Comparison of ENCODE assay signal across 12 cellular contexts in genomic region chr4:153731239-153731638, GRCh38. TPM values are rescaled to one million over a fixed set of nuclear protein-coding genes. Genes with fewer than 3 reads are reported as not detected.
DNase-seq lines count a peak whose midpoint lies in the region; ATAC-seq and TF ChIP-seq lines count a peak whose summit lies in the region.
"Had no signal": no experiment of that assay in that cellular context is flagged by ENCODE, and none has a peak within 500 bp of the region (broad histone marks: within the 10 kb centered on the region; RNA-seq: fewer than 3 reads in every experiment).

No MANE protein-coding gene starts in this region.

- no peaks in the 10 kb centered on the region for H3K27me3 ChIP-seq in BE2C
- H3K27me3 ChIP-seq: colonic mucosa had no signal

- TF ChIP-seq CTCF in BE2C (IDR thresholded peaks at IDR 0.05; ENCODE audit: low read depth, low read length) = no peak

- no peaks in the 10 kb centered on the region for H3K36me3 ChIP-seq in BE2C
- H3K36me3 ChIP-seq: colonic mucosa had no signal

- in situ Hi-C loops in KBM-7 (cut with MboI; ENCODE audit: low pct_unique_long_range_greater_than_20kb, low sequenced_read_pairs) = no loop called here

- DNase-seq in BE2C (peak; percentile 61), KBM-7 (peak; percentile 20), astrocyte of the hippocampus (ENCODE audit: low read depth, low spot score) (peak; percentile 52), left kidney (ENCODE audit: low read depth, low spot score) (peak; percentile 15), kidney tubule cell (ENCODE audit: low spot score) (no peak), dermis blood vessel endothelial cell (no peak)
- no peak for DNase-seq in effector CD4-positive, alpha-beta T cell
- DNase-seq: activated T-cell treated with anti-CD3 and anti-CD28 coated beads, Interleukin-2, amount 50 U/mL, for 48 hours; colonic mucosa; NCI-H2081 treated with DMSO at 0.1 percent for 48 hours had no signal

- ATAC-seq in HG02970 (IDR thresholded peaks at IDR 0.05; ENCODE audit: low FRiP score, unreplicated experiment) = no peak

- no peaks in the 10 kb centered on the region for H3K9me3 ChIP-seq in BE2C
- H3K9me3 ChIP-seq: colonic mucosa had no signal

- peaks cover 8% of the 10 kb centered on the region for H3K4me1 ChIP-seq in BE2C
- H3K4me1 ChIP-seq: colonic mucosa had no signal

- H3K4me3 ChIP-seq in BE2C (ENCODE audit: low read depth, low read length) = no peak overlapping the region
- H3K4me3 ChIP-seq: colonic mucosa, skin epidermis had no signal

RNA-seq across cellular contexts. Expression of gene RNF175, which starts 28.6 kb away (rescaled TPM):
- 1.3 TPM for polyA plus RNA-seq in BE2C (2012; ENCODE audit: insufficient read depth, insufficient read length, low read depth)
- total RNA-seq in dermis blood vessel endothelial cell = 0.37 TPM in 1 of 2 replicates, not detected in the other

RNA-seq across cellular contexts. Expression of gene TLR2, which starts 47.2 kb away (rescaled TPM):
- polyA plus RNA-seq in BE2C (2012; ENCODE audit: insufficient read depth, insufficient read length, low read depth) = not detected
- 0.51 and 1.9 TPM in 2 replicates for total RNA-seq in dermis blood vessel endothelial cell

RNA-seq across cellular contexts. Expression of gene SFRP2, which starts 57.6 kb away (rescaled TPM):
- not detected for polyA plus RNA-seq in BE2C (2012; ENCODE audit: insufficient read depth, insufficient read length, low read depth)
- 0.09 TPM in 1 of 2 replicates, not detected in the other for total RNA-seq in dermis blood vessel endothelial cell

Comparison
In these comparisons a context has a peak if more than half of its experiments do, and no peak if none do; other contexts are left out.
1. DNase-seq: peak in BE2C (single experiment), KBM-7 (single experiment), astrocyte of the hippocampus (single experiment) and left kidney (single experiment); none in kidney tubule cell (single experiment), effector CD4-positive, alpha-beta T cell (single experiment) and dermis blood vessel endothelial cell (single experiment).